Comparison of ENCODE assay signal across 1 cellular context in the genomic region with DNA sequence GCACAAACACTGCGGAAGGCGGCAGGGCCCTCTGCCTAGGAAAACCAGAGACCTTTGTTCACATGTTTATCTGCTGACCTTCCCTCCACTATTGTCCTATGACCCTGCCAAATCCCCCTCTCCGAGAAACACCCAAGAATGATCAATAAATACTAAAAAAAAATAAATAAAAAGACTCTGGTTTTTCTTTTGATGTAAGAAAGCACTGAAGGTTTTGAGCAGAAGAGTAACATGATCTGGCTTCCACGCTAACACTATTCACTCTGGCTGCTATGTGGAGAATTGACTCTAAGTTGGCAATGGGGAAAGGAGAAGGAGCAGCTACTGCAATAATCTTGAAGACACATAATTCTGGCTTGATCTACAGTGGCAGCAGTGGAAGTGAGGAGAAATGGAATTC. TPM values are rescaled to one million over a fixed set of nuclear protein-coding genes. Genes with fewer than 3 reads are reported as not detected.
"Had no signal": no experiment of that assay in that cellular context is flagged by ENCODE, and none has a peak within 500 bp of the region (broad histone marks: within the 10 kb centered on the region; RNA-seq: fewer than 3 reads in every experiment).

No MANE protein-coding gene starts in this region.

RNA-seq across cellular contexts. Expression of a gene that starts 7.7 kb away (rescaled TPM):
- total RNA-seq: HT-29 had no signal
